1 cellular context compared by ENCODE assay signal in genomic region chr1:214459895-214460294, GRCh38.
TF ChIP-seq lines count a peak whose summit lies in the region.

No MANE protein-coding gene starts in this region.

TF ChIP-seq in GM23338, 12 proteins besides CTCF, POLR2A, EP300 and RAD21 (continued from another document):
- TF ChIP-seq ZNF462 (CRISPR knock-in tag; IDR thresholded peaks at IDR 0.05), result no peak
TF ChIP-seq in GM23338: peak in this region for 0.
